12 cellular contexts compared by ENCODE assay signal in the genomic region with DNA sequence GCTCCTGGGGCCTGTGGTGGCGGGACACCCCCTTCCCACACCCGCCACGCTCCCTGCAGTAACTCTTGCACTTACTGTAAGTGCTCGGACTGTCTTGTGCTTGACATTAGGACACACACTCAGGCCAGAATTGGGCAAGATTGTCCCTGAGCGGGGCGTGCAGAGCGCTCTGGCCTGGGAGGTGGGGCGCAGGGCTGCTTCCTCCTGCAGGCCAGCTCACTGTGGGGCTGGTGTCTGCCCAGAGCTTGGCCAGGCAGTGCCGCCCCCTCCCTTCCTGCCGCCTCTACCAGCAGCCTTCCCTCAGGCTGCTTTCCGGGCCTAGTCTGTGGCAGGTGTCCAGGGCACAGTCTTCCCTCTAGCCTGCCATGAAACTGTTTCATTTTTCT. TPM values are rescaled to one million over a fixed set of nuclear protein-coding genes. Genes with fewer than 3 reads are reported as not detected.
DNase-seq lines count a peak whose midpoint lies in the region; ATAC-seq and TF ChIP-seq lines count a peak whose summit lies in the region.
"Had no signal": no experiment of that assay in that cellular context is flagged by ENCODE, and none has a peak within 500 bp of the region (broad histone marks: within the 10 kb centered on the region; RNA-seq: fewer than 3 reads in every experiment).

No MANE protein-coding gene starts in this region.

- H3K4me1 ChIP-seq in Peyer's patch (peaks cover 0 to 21% (median 13%) of the 10 kb centered on the region in 4 donors), right lobe of liver (peaks cover 0 to 14% (median 5%) of the 10 kb centered on the region in 4 donors), transverse colon (peaks cover 0 to 13% (median under 1%) of the 10 kb centered on the region in 4 donors)

- intact Hi-C loops in right lobe of liver (cut with DNase I), result loop anchor here (10.0 kb wide), 1 partner anchor 313 kb away; a partner anchor contains a TSS
- intact Hi-C loops in transverse colon (cut with DNase I; ENCODE audit: low total_unique reads), result no loop called here
- intact Hi-C loops in activated CD8-positive, alpha-beta T cell treated with anti-CD3 and anti-CD28 coated beads for 36 hours (cut with micrococcal nuclease), result loop anchor here (10.0 kb wide), 1 partner anchor 73 kb away; no protein-coding TSS in a partner anchor

- no peaks in the 10 kb centered on the region for H3K27me3 ChIP-seq in Peyer's patch
- H3K27me3 ChIP-seq in right lobe of liver, result no peaks in the 10 kb centered on the region
- no peaks in the 10 kb centered on the region for H3K27me3 ChIP-seq in transverse colon

- H3K9me3 Mint-ChIP-seq in activated CD8-positive, alpha-beta T cell treated with anti-CD3 and anti-CD28 coated beads for 36 hours, result no peaks in the 10 kb centered on the region
- no peaks in the 10 kb centered on the region for H3K9me3 Mint-ChIP-seq in activated naive CD8-positive, alpha-beta T cell treated with anti-CD3 and anti-CD28 coated beads for 36 hours

- H3K36me3 Mint-ChIP-seq in activated CD8-positive, alpha-beta T cell treated with anti-CD3 and anti-CD28 coated beads for 36 hours (ENCODE audit: low read depth), result no peaks in the 10 kb centered on the region
- no peaks in the 10 kb centered on the region for H3K36me3 Mint-ChIP-seq in activated naive CD8-positive, alpha-beta T cell treated with anti-CD3 and anti-CD28 coated beads for 36 hours

- no peak overlapping the region for H3K4me3 ChIP-seq in Peyer's patch
- H3K4me3 ChIP-seq in right lobe of liver, result no peak overlapping the region
- H3K4me3 ChIP-seq in transverse colon, result no peak overlapping the region

- H3K27me3 Mint-ChIP-seq in activated CD8-positive, alpha-beta T cell treated with anti-CD3 and anti-CD28 coated beads for 36 hours, result no peaks in the 10 kb centered on the region
- no peaks in the 10 kb centered on the region for H3K27me3 Mint-ChIP-seq in activated naive CD8-positive, alpha-beta T cell treated with anti-CD3 and anti-CD28 coated beads for 36 hours

- no peak for TF ChIP-seq POLR2A in Peyer's patch (IDR thresholded peaks at IDR 0.05)
- TF ChIP-seq POLR2A in right lobe of liver (IDR thresholded peaks at IDR 0.05), result peak; percentile 6
- TF ChIP-seq POLR2A in transverse colon (IDR thresholded peaks at IDR 0.05), result no peak

- H3K27ac ChIP-seq in Peyer's patch (peak overlapping the region; percentile 41 to 84 (median 66)), right lobe of liver (peak overlapping the region in 2 of 3 donors; percentile 57 to 63), transverse colon (peak overlapping the region; percentile 31 to 72 (median 60))

- no peak for TF ChIP-seq EP300 in transverse colon (IDR thresholded peaks at IDR 0.05; ENCODE audit: low read depth)

- no peak overlapping the region for H3K4me3 Mint-ChIP-seq in activated CD8-positive, alpha-beta T cell treated with anti-CD3 and anti-CD28 coated beads for 36 hours
- H3K4me3 Mint-ChIP-seq in activated naive CD8-positive, alpha-beta T cell treated with anti-CD3 and anti-CD28 coated beads for 36 hours, result no peak overlapping the region

- peak; percentile 7 for ATAC-seq in HG02588 (IDR thresholded peaks at IDR 0.05; ENCODE audit: unreplicated experiment)
- ATAC-seq in right lobe of liver, result peak; percentile 51 to 76 (median 60)
- no peak for ATAC-seq in activated CD8-positive, alpha-beta T cell treated with anti-CD3 and anti-CD28 coated beads for 36 hours

- H3K9me3 ChIP-seq in Peyer's patch (no peaks in the 10 kb centered on the region), right lobe of liver (no peaks in the 10 kb centered on the region), transverse colon (no peaks in the 10 kb centered on the region)

- TF ChIP-seq CTCF in Peyer's patch (IDR thresholded peaks at IDR 0.05) (no peak), right lobe of liver (IDR thresholded peaks at IDR 0.05) (no peak), transverse colon (IDR thresholded peaks at IDR 0.05) (no peak)
- no peak for TF ChIP-seq CTCF in activated CD8-positive, alpha-beta T cell treated with anti-CD3 and anti-CD28 coated beads for 36 hours (IDR thresholded peaks at IDR 0.05)

- whole genome bisulfite sequencing in right lobe of liver (ENCODE audit: insufficient coverage, low coverage, low lambda C conversion rate, missing lambda C conversion rate), result 61% methylated on average over 5 of the region's 11 CpGs
- WGBS in transverse colon (ENCODE audit: low coverage in 1 of 2), 2 donors, result 87% methylated on average over 11 of the region's 11 CpGs; no CpG with 5 or more reads in 1 of the 2 donors

- H3K27ac Mint-ChIP-seq in activated CD8-positive, alpha-beta T cell treated with anti-CD3 and anti-CD28 coated beads for 36 hours, result no peak overlapping the region
- no peak overlapping the region for H3K27ac Mint-ChIP-seq in activated naive CD8-positive, alpha-beta T cell treated with anti-CD3 and anti-CD28 coated beads for 36 hours

- H3K36me3 ChIP-seq in Peyer's patch (no peaks in the 10 kb centered on the region), right lobe of liver (no peaks in the 10 kb centered on the region), transverse colon (no peaks in the 10 kb centered on the region)

- H3K4me1 Mint-ChIP-seq in activated CD8-positive, alpha-beta T cell treated with anti-CD3 and anti-CD28 coated beads for 36 hours (ENCODE audit: low read depth), result peaks cover 3% of the 10 kb centered on the region
- H3K4me1 Mint-ChIP-seq in activated naive CD8-positive, alpha-beta T cell treated with anti-CD3 and anti-CD28 coated beads for 36 hours, result peaks cover 10% of the 10 kb centered on the region

- CTCF ChIA-PET in activated CD8-positive, alpha-beta T cell treated with anti-CD3 and anti-CD28 coated beads for 36 hours (lab: Charles Lee), result no interaction called here

- in situ Hi-C loops in transverse colon (cut with MboI; ENCODE audit: low pct_ligation_motif_present in 1 of 4, low pct_unique_long_range_greater_than_20kb in 1 of 4, low sequenced_read_pairs in 3 of 4), result no loop called here

- POLR2A ChIA-PET in activated CD8-positive, alpha-beta T cell treated with anti-CD3 and anti-CD28 coated beads for 36 hours (lab: Charles Lee), result no interaction called here

- DNase-seq in Peyer's patch (peak in 2 of 3 donors; percentile 41 to 59), right lobe of liver (peak in 2 of 3 donors; percentile 59 to 76), transverse colon (peak; percentile 44), NCI-H1930 (lab: John Stamatoyannopoulos, UW) (no peak)
- DNase-seq in activated CD8-positive, alpha-beta T cell treated with anti-CD3 and anti-CD28 coated beads for 36 hours, result no peak
- DNase-seq in activated naive CD8-positive, alpha-beta T cell treated with anti-CD3 and anti-CD28 coated beads for 36 hours, result no peak
- DNase-seq: activated CD4-positive, alpha-beta T cell treated with anti-CD3 and anti-CD28 coated beads, Interleukin-2, amount 50 U/mL, for 4 hours; islet precursor cell had no signal

RNA-seq across cellular contexts. Expression of a gene that starts 6.1 kb away (rescaled TPM):
- total RNA-seq in Peyer's patch, result 100 to 1,000 TPM in 2 of 4 donors, 10 to 100 TPM in 2; 27.2 to 116 (median 101) TPM
- total RNA-seq in right lobe of liver, result 100 to 1,000 TPM in 1 of 6 experiments, 10 to 100 TPM in 5; 71.5 to 100 (median 79.4) TPM
- 100 to 1,000 TPM; 101 to 237 (median 135) TPM for total RNA-seq in transverse colon
- total RNA-seq in activated CD8-positive, alpha-beta T cell treated with anti-CD3 and anti-CD28 coated beads for 36 hours, result 10 to 100 TPM; 85.9 to 88.6 TPM
- 100 to 1,000 TPM; 124 to 125 TPM for total RNA-seq in activated naive CD8-positive, alpha-beta T cell treated with anti-CD3 and anti-CD28 coated beads for 36 hours

RNA-seq across cellular contexts. Expression of a gene that starts 12.5 kb away (rescaled TPM):
- 100 to 1,000 TPM in 1 of 4 donors, 10 to 100 TPM in 3; 56.0 to 173 (median 83.8) TPM for total RNA-seq in Peyer's patch
- total RNA-seq in right lobe of liver, result 10 to 100 TPM; 12.3 to 24.9 (median 21.4) TPM
- 100 to 1,000 TPM in 1 of 4 donors, 10 to 100 TPM in 3; 30.2 to 115 (median 52.4) TPM for total RNA-seq in transverse colon
- 10 to 100 TPM; 28.2 to 29.0 TPM for total RNA-seq in activated CD8-positive, alpha-beta T cell treated with anti-CD3 and anti-CD28 coated beads for 36 hours
- total RNA-seq in activated naive CD8-positive, alpha-beta T cell treated with anti-CD3 and anti-CD28 coated beads for 36 hours, result 10 to 100 TPM; 34.6 to 35.4 TPM

RNA-seq across cellular contexts. Expression of a gene that starts 23.5 kb away (rescaled TPM):
- total RNA-seq in Peyer's patch (10 to 100 TPM in 1 of 4 donors, 1 to 10 TPM in 1, not detected in 2; 9.4 to 11.4 TPM), right lobe of liver (under 1 TPM in 2 of 6 experiments, not detected in 4; 0.22 to 0.29 TPM), transverse colon (1 to 10 TPM in 2 of 4 donors, not detected in 2; 1.9 to 3.1 TPM)
- total RNA-seq in activated CD8-positive, alpha-beta T cell treated with anti-CD3 and anti-CD28 coated beads for 36 hours, result not detected
- not detected for total RNA-seq in activated naive CD8-positive, alpha-beta T cell treated with anti-CD3 and anti-CD28 coated beads for 36 hours
- total RNA-seq: cerebellum, fibroblast of villous mesenchyme, pulmonary artery endothelial cell had no signal

RNA-seq across cellular contexts. Expression of a gene that starts 30.1 kb away (rescaled TPM):
- total RNA-seq in Peyer's patch (100 to 1,000 TPM in 1 of 4 donors, 10 to 100 TPM in 3; 38.8 to 128 (median 85.1) TPM), right lobe of liver (10 to 100 TPM; 20.7 to 28.3 (median 24.5) TPM), transverse colon (10 to 100 TPM; 39.6 to 96.9 (median 69.5) TPM)
- 10 to 100 TPM; 32.4 to 33.9 TPM for total RNA-seq in activated CD8-positive, alpha-beta T cell treated with anti-CD3 and anti-CD28 coated beads for 36 hours
- 10 to 100 TPM; 36.5 to 42.2 TPM for total RNA-seq in activated naive CD8-positive, alpha-beta T cell treated with anti-CD3 and anti-CD28 coated beads for 36 hours

RNA-seq across cellular contexts. Expression of a gene that starts 32.7 kb away (rescaled TPM):
- 10 to 100 TPM in 3 of 4 donors, 1 to 10 TPM in 1; 5.6 to 16.2 (median 13.6) TPM for total RNA-seq in Peyer's patch
- 10 to 100 TPM; 14.9 to 22.7 (median 17.5) TPM for total RNA-seq in right lobe of liver
- 10 to 100 TPM in 2 of 4 donors, 1 to 10 TPM in 2; 8.3 to 19.3 (median 11.6) TPM for total RNA-seq in transverse colon
- 10 to 100 TPM; 16.6 to 16.7 TPM for total RNA-seq in activated CD8-positive, alpha-beta T cell treated with anti-CD3 and anti-CD28 coated beads for 36 hours
- 10 to 100 TPM; 21.1 to 23.0 TPM for total RNA-seq in activated naive CD8-positive, alpha-beta T cell treated with anti-CD3 and anti-CD28 coated beads for 36 hours

Comparison
In these comparisons a context has a peak if more than half of its experiments do, and no peak if none do; other contexts are left out.
1. DNase-seq: peak in Peyer's patch (2 of 3), right lobe of liver (2 of 3) and transverse colon (single experiment); none in NCI-H1930 (0 of 2), activated CD8-positive, alpha-beta T cell treated with anti-CD3 and anti-CD28 coated beads for 36 hours (single experiment) and activated naive CD8-positive, alpha-beta T cell treated with anti-CD3 and anti-CD28 coated beads for 36 hours (single experiment).
2. Peak in every context shown above with its lines, with median percentiles within 50 percentile points of each other: H3K27ac ChIP-seq.